ENCODE assay signal across 12 cellular contexts in the genomic region with DNA sequence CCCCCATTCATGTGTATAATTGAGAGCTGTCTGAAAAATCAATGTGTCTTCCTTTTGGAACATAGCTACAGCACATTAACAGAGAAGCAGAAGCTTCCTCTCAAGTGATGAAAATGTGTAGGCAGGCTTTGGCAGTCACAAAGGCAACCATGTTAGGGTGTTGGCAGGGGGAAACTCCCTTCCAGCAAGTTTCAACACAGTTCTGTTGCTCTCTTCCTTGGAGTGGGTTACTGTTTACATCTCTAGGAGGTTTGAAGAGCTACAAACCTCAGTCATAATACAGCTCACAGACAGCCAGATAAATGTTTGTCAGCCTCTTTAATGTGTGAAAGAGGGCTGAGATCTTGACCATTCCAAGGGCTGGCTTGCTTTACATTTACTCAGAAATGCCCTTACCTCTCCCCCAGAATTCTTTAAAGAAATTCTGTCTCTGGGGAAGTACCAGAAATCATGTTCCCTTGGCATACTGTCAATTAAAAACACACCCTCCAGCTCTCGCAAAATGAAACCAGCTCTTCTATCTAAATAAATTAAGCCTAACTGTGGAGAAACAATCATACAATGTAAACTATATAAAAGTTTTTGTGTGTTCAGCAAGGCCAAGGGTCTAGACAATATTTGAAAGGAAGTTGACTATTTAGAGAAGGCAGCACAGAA. TPM values are rescaled to one million over a fixed set of nuclear protein-coding genes. Genes with fewer than 3 reads are reported as not detected.
DNase-seq lines count a peak whose midpoint lies in the region; ATAC-seq and TF ChIP-seq lines count a peak whose summit lies in the region.
"Had no signal": no experiment of that assay in that cellular context is flagged by ENCODE, and none has a peak within 500 bp of the region (broad histone marks: within the 10 kb centered on the region; RNA-seq: fewer than 3 reads in every experiment).

No MANE protein-coding gene starts in this region.

- H3K36me3 Mint-ChIP-seq in activated CD8-positive, alpha-beta T cell treated with anti-CD3 and anti-CD28 coated beads for 36 hours (ENCODE audit: low read depth): no peaks in the 10 kb centered on the region
- no peaks in the 10 kb centered on the region for H3K36me3 Mint-ChIP-seq in activated CD8-positive, alpha-beta T cell treated with anti-CD3 and anti-CD28 coated beads, Interleukin-2, amount 10 ng/mL, durations not matched to agents 7 days and 5 days (ENCODE audit: low read depth)

- no peaks in the 10 kb centered on the region for H3K27me3 ChIP-seq in foreskin keratinocyte
- H3K27me3 ChIP-seq: uterus had no signal

- peak; percentile 82 for ATAC-seq in activated CD8-positive, alpha-beta T cell treated with anti-CD3 and anti-CD28 coated beads for 36 hours
- no peak for ATAC-seq in activated CD8-positive, alpha-beta T cell treated with anti-CD3 and anti-CD28 coated beads, Interleukin-2, amount 10 ng/mL, durations not matched to agents 7 days and 5 days
- ATAC-seq in foreskin keratinocyte (peak; percentile 87), HG03097 (IDR thresholded peaks at IDR 0.05; ENCODE audit: low FRiP score, unreplicated experiment) (no peak), GM19455 (IDR thresholded peaks at IDR 0.05; ENCODE audit: unreplicated experiment) (no peak)
- peak; percentile 40 for ATAC-seq in stimulated activated naive CD8-positive, alpha-beta T cell treated with anti-CD3 and anti-CD28 coated beads, Interleukin-15, Interleukin-2, amounts not matched to agents 100 U/mL and 50 U/mL, for 24 hours

- peak; percentile 6 for DNase-seq in activated CD8-positive, alpha-beta T cell treated with anti-CD3 and anti-CD28 coated beads for 36 hours
- DNase-seq in activated CD8-positive, alpha-beta T cell treated with anti-CD3 and anti-CD28 coated beads, Interleukin-2, amount 10 ng/mL, durations not matched to agents 7 days and 5 days: no peak
- DNase-seq in OCI-M1 (lab: John Stamatoyannopoulos, UW) (peak; percentile 35), foreskin keratinocyte (peak; percentile 39 to 52), GF-D8 (lab: John Stamatoyannopoulos, UW) (no peak)
- no peak for DNase-seq in stimulated activated naive CD8-positive, alpha-beta T cell treated with anti-CD3 and anti-CD28 coated beads, Interleukin-15, Interleukin-2, amounts not matched to agents 100 U/mL and 50 U/mL, for 24 hours
- DNase-seq: activated CD8-positive, alpha-beta memory T cell treated with anti-CD3 and anti-CD28 coated beads, Interleukin-2, amount 50 U/mL, for 4 hours; NCI-H524; uterus had no signal

- peak overlapping the region; percentile 57 for H3K27ac Mint-ChIP-seq in activated CD8-positive, alpha-beta T cell treated with anti-CD3 and anti-CD28 coated beads for 36 hours
- H3K27ac Mint-ChIP-seq in activated CD8-positive, alpha-beta T cell treated with anti-CD3 and anti-CD28 coated beads, Interleukin-2, amount 10 ng/mL, durations not matched to agents 7 days and 5 days: no peak overlapping the region

- H3K9me3 Mint-ChIP-seq in activated CD8-positive, alpha-beta T cell treated with anti-CD3 and anti-CD28 coated beads for 36 hours: no peaks in the 10 kb centered on the region
- H3K9me3 Mint-ChIP-seq in activated CD8-positive, alpha-beta T cell treated with anti-CD3 and anti-CD28 coated beads, Interleukin-2, amount 10 ng/mL, durations not matched to agents 7 days and 5 days (ENCODE audit: insufficient read depth): no peaks in the 10 kb centered on the region

- peaks cover 2% of the 10 kb centered on the region for H3K27me3 Mint-ChIP-seq in activated CD8-positive, alpha-beta T cell treated with anti-CD3 and anti-CD28 coated beads for 36 hours
- H3K27me3 Mint-ChIP-seq in activated CD8-positive, alpha-beta T cell treated with anti-CD3 and anti-CD28 coated beads, Interleukin-2, amount 10 ng/mL, durations not matched to agents 7 days and 5 days (ENCODE audit: low read depth): no peaks in the 10 kb centered on the region

- TF ChIP-seq CTCF in activated CD8-positive, alpha-beta T cell treated with anti-CD3 and anti-CD28 coated beads for 36 hours (IDR thresholded peaks at IDR 0.05): no peak
- no peak for TF ChIP-seq CTCF in foreskin keratinocyte (conservative IDR thresholded peaks at IDR 0.05)

- H3K4me1 ChIP-seq in foreskin keratinocyte: peaks cover 8% of the 10 kb centered on the region
- H3K4me1 ChIP-seq: uterus had no signal

- CTCF ChIA-PET in activated CD8-positive, alpha-beta T cell treated with anti-CD3 and anti-CD28 coated beads for 36 hours (lab: Charles Lee): interaction anchor here (1.4 kb wide), 1 partner anchor 19 kb away, joined by 6 read pairs; a partner anchor contains a TSS
- CTCF ChIA-PET in activated CD8-positive, alpha-beta T cell treated with anti-CD3 and anti-CD28 coated beads, Interleukin-2, amount 10 ng/mL, durations not matched to agents 7 days and 5 days (lab: Charles Lee): interaction anchor here (0.6 to 1.2 kb wide), 3 partner anchors 18 to 177 kb away, joined by 3 to 4 read pairs (median 3); no protein-coding TSS in a partner anchor

- H3K4me1 Mint-ChIP-seq in activated CD8-positive, alpha-beta T cell treated with anti-CD3 and anti-CD28 coated beads for 36 hours (ENCODE audit: low read depth): peaks cover 11% of the 10 kb centered on the region
- no peaks in the 10 kb centered on the region for H3K4me1 Mint-ChIP-seq in activated CD8-positive, alpha-beta T cell treated with anti-CD3 and anti-CD28 coated beads, Interleukin-2, amount 10 ng/mL, durations not matched to agents 7 days and 5 days (ENCODE audit: low read depth)

- no peak overlapping the region for H3K4me3 Mint-ChIP-seq in activated CD8-positive, alpha-beta T cell treated with anti-CD3 and anti-CD28 coated beads for 36 hours
- no peak overlapping the region for H3K4me3 Mint-ChIP-seq in activated CD8-positive, alpha-beta T cell treated with anti-CD3 and anti-CD28 coated beads, Interleukin-2, amount 10 ng/mL, durations not matched to agents 7 days and 5 days
- H3K4me3 Mint-ChIP-seq: neural crest cell had no signal

- POLR2A ChIA-PET in activated CD8-positive, alpha-beta T cell treated with anti-CD3 and anti-CD28 coated beads for 36 hours (lab: Charles Lee): interaction anchor here (1.3 kb wide), 1 partner anchor 15 kb away, joined by 4 read pairs; no protein-coding TSS in a partner anchor
- POLR2A ChIA-PET in activated CD8-positive, alpha-beta T cell treated with anti-CD3 and anti-CD28 coated beads, Interleukin-2, amount 10 ng/mL, durations not matched to agents 7 days and 5 days (lab: Charles Lee): interaction anchor here (0.6 kb wide), 1 partner anchor 18 kb away, joined by 3 read pairs; no protein-coding TSS in a partner anchor

- H3K27ac ChIP-seq in foreskin keratinocyte: peak overlapping the region; percentile 34
- H3K27ac ChIP-seq: uterus had no signal

- intact Hi-C loops in activated CD8-positive, alpha-beta T cell treated with anti-CD3 and anti-CD28 coated beads for 36 hours (cut with micrococcal nuclease): no loop called here

RNA-seq across cellular contexts. Expression of a gene that starts 18.9 kb away (rescaled TPM):
- total RNA-seq in activated CD8-positive, alpha-beta T cell treated with anti-CD3 and anti-CD28 coated beads for 36 hours: 10 to 100 TPM; 11.6 to 12.4 TPM
- total RNA-seq in activated CD8-positive, alpha-beta T cell treated with anti-CD3 and anti-CD28 coated beads, Interleukin-2, amount 10 ng/mL, durations not matched to agents 7 days and 5 days: 10 to 100 TPM; 11.5 to 12.9 TPM
- 15.9 and 16.2 TPM in 2 replicates for total RNA-seq in foreskin keratinocyte
- polyA plus RNA-seq in foreskin keratinocyte: 3.8 and 4.2 TPM in 2 replicates

RNA-seq across cellular contexts. Expression of a gene that starts 41.8 kb away (rescaled TPM):
- not detected for total RNA-seq in activated CD8-positive, alpha-beta T cell treated with anti-CD3 and anti-CD28 coated beads for 36 hours
- total RNA-seq in activated CD8-positive, alpha-beta T cell treated with anti-CD3 and anti-CD28 coated beads, Interleukin-2, amount 10 ng/mL, durations not matched to agents 7 days and 5 days: not detected
- 0.07 TPM in 1 of 2 replicates, not detected in the other for total RNA-seq in foreskin keratinocyte
- polyA plus RNA-seq in foreskin keratinocyte: 0.04 TPM in 1 of 2 replicates, not detected in the other

Comparison
In these comparisons a context has a peak if more than half of its experiments do, and no peak if none do; other contexts are left out.
1. ATAC-seq: peak in activated CD8-positive, alpha-beta T cell treated with anti-CD3 and anti-CD28 coated beads for 36 hours (single experiment), foreskin keratinocyte (single experiment) and stimulated activated naive CD8-positive, alpha-beta T cell treated with anti-CD3 and anti-CD28 coated beads, Interleukin-15, Interleukin-2, amounts not matched to agents 100 U/mL and 50 U/mL, for 24 hours (single experiment); none in activated CD8-positive, alpha-beta T cell treated with anti-CD3 and anti-CD28 coated beads, Interleukin-2, amount 10 ng/mL, durations not matched to agents 7 days and 5 days (single experiment), HG03097 (single experiment) and GM19455 (single experiment).
2. DNase-seq: peak in activated CD8-positive, alpha-beta T cell treated with anti-CD3 and anti-CD28 coated beads for 36 hours (single experiment), OCI-M1 (single experiment) and foreskin keratinocyte (2 of 2); none in activated CD8-positive, alpha-beta T cell treated with anti-CD3 and anti-CD28 coated beads, Interleukin-2, amount 10 ng/mL, durations not matched to agents 7 days and 5 days (single experiment), stimulated activated naive CD8-positive, alpha-beta T cell treated with anti-CD3 and anti-CD28 coated beads, Interleukin-15, Interleukin-2, amounts not matched to agents 100 U/mL and 50 U/mL, for 24 hours (single experiment) and GF-D8 (single experiment).